9 cellular contexts compared by ENCODE assay signal in genomic region chr4:173990126-173990878, GRCh38.
DNase-seq lines count a peak whose midpoint lies in the region; TF ChIP-seq lines count a peak whose summit lies in the region.
"Had no signal": no experiment of that assay in that cellular context is flagged by ENCODE, and none has a peak within 500 bp of the region (broad histone marks: within the 10 kb centered on the region; RNA-seq: fewer than 3 reads in every experiment).

No MANE protein-coding gene starts in this region.

- H2AFZ ChIP-seq in OCI-LY3 (ENCODE audit: low read depth, low read length) = peak overlapping the region; percentile 37; the same call in 1 of the 2 replicates

- no peak overlapping the region for H3K27ac ChIP-seq in OCI-LY3 (ENCODE audit: low read length)

- no peaks in the 10 kb centered on the region for H3K79me2 ChIP-seq in OCI-LY3 (ENCODE audit: low read length)

- H3K4me1 ChIP-seq in OCI-LY3 (ENCODE audit: low read length) = no peaks in the 10 kb centered on the region

- H4K20me1 ChIP-seq in OCI-LY3 (ENCODE audit: insufficient read depth, low read length) = no peaks in the 10 kb centered on the region

- H3K4me3 ChIP-seq in OCI-LY3 (ENCODE audit: low read length) (no peak overlapping the region), fibroblast of the aortic adventitia (ENCODE audit: low read depth, low read length) (no peak overlapping the region)

- H3K9ac ChIP-seq in OCI-LY3 (ENCODE audit: low read length) = no peak overlapping the region

- no peaks in the 10 kb centered on the region for H3K9me3 ChIP-seq in OCI-LY3 (ENCODE audit: insufficient read depth, low read length)

- TF ChIP-seq CTCF in OCI-LY3 (IDR thresholded peaks at IDR 0.05; ENCODE audit: low read depth, low read length) (peak; percentile 84), fibroblast of the aortic adventitia (IDR thresholded peaks at IDR 0.05; ENCODE audit: insufficient read depth, low read length) (peak; percentile 81)

- H3K4me2 ChIP-seq in OCI-LY3 (ENCODE audit: low read length) = peak overlapping the region; percentile 8; the same call in 1 of the 2 replicates

- H3K36me3 ChIP-seq in OCI-LY3 (replicated peaks; ENCODE audit: low read depth, low read length) = no peaks in the 10 kb centered on the region

- no peaks in the 10 kb centered on the region for H3K27me3 ChIP-seq in OCI-LY3 (ENCODE audit: low read depth, low read length)

- peak; percentile 28 for DNase-seq in SKM-1 treated with dmso at 0.1 percent for 144 hours (lab: John Stamatoyannopoulos, UW; ENCODE audit: unreplicated experiment)
- DNase-seq in SKM-1 (lab: John Stamatoyannopoulos, UW; ENCODE audit: unreplicated experiment) = no peak
- peak; percentile 81 for DNase-seq in fibroblast of the aortic adventitia (ENCODE audit: low read depth)
- DNase-seq in renal cortical epithelial cell (ENCODE audit: low read depth) = peak; percentile 16
- no peak for DNase-seq in amygdala (lab: John Stamatoyannopoulos, UW)
- no peak for DNase-seq in activated CD4-positive, alpha-beta T cell treated with anti-CD3 and anti-CD28 coated beads, Interleukin-2, amount 50 U/mL, for 4 hours
- DNase-seq in stimulated activated CD4-positive, alpha-beta T cell treated with anti-CD3 and anti-CD28 coated beads, Interleukin-12 subunit alpha, Interleukin-12 subunit beta, amount 100 ng/mL, for 4 hours = no peak
- DNase-seq: activated naive CD8-positive, alpha-beta T cell treated with anti-CD3 and anti-CD28 coated beads, Interleukin-2, amount 10 ng/mL, durations not matched to agents 7 days and 5 days had no signal

Comparison
In these comparisons a context has a peak if more than half of its experiments do, and no peak if none do; other contexts are left out.
1. DNase-seq: peak in SKM-1 treated with dmso at 0.1 percent for 144 hours (single experiment), fibroblast of the aortic adventitia (single experiment) and renal cortical epithelial cell (single experiment); none in SKM-1 (single experiment), amygdala (0 of 56), activated CD4-positive, alpha-beta T cell treated with anti-CD3 and anti-CD28 coated beads, Interleukin-2, amount 50 U/mL, for 4 hours (0 of 2) and stimulated activated CD4-positive, alpha-beta T cell treated with anti-CD3 and anti-CD28 coated beads, Interleukin-12 subunit alpha, Interleukin-12 subunit beta, amount 100 ng/mL, for 4 hours (single experiment).